Comparison of ENCODE assay signal across 1 cellular context in genomic region chr12:64395739-64396138, GRCh38.
TF ChIP-seq lines count a peak whose summit lies in the region.

No MANE protein-coding gene starts in this region.

TF ChIP-seq in HepG2, 621 proteins besides CTCF, POLR2A, EP300 and RAD21:
- TF ChIP-seq SOX13 (IDR thresholded peaks at IDR 0.05) (no peak), SOX13 (CRISPR knock-in tag; conservative IDR thresholded peaks at IDR 0.05 in 1 of 2, IDR thresholded peaks at IDR 0.05 in 1 of 2) (no peak), ZNF775 (CRISPR knock-in tag; IDR thresholded peaks at IDR 0.05; ENCODE audit: borderline replicate concordance) (no peak), ZNF660 (CRISPR knock-in tag; IDR thresholded peaks at IDR 0.05; ENCODE audit: borderline replicate concordance, low read depth) (no peak), KLF16 (CRISPR knock-in tag; IDR thresholded peaks at IDR 0.05) (no peak), HDAC2 (CRISPR knock-in tag; IDR thresholded peaks at IDR 0.05) (no peak), ZNF547 (CRISPR knock-in tag; IDR thresholded peaks at IDR 0.05) (no peak), ZFX (CRISPR knock-in tag; IDR thresholded peaks at IDR 0.05; ENCODE audit: low read depth) (no peak), MLLT10 (CRISPR knock-in tag; IDR thresholded peaks at IDR 0.05) (no peak), ATAD3A (CRISPR knock-in tag; IDR thresholded peaks at IDR 0.05) (no peak), ZNF652 (CRISPR knock-in tag; IDR thresholded peaks at IDR 0.05; ENCODE audit: borderline replicate concordance, low read depth) (no peak)
